ENCODE assay signal across 8 cellular contexts in the genomic region with DNA sequence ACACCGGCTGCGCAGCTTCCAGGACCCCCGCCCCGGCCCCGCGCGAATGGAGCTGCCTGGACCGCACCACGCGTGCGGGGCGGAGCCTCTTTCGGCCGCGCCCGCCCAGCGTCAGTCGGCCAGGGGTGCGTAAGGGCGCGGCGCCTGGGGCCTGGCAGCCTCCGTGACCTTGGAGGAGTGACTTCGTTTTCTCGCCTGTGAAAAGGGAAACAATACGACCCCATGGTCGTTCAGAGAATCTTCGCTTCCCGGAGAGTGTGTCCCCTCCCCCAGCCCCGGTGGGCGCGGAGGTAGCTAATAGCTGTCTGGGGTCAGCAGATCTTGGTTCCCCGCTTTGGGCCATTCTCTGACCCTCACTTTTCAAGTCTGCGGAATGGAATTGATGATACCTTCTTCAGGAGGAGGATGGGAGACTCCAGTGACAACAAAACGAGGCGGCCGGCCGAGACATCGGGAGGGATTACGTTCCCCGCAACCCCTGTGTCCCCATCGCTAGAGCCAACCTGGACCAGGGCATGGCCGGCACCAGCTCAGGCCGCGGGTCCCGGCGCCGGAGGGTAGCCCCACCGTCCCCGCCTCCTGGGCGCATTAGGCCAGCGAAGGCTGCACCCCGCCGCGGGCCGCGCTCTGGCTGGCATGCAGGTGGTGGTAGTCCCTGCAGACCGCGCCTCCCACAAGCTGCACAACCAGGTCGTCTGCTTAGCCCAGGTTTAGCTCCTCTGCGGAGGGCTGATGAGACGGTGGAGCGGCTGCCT. TPM values are rescaled to one million over a fixed set of nuclear protein-coding genes. Genes with fewer than 3 reads are reported as not detected.
DNase-seq lines count a peak whose midpoint lies in the region; ATAC-seq and TF ChIP-seq lines count a peak whose summit lies in the region.

No MANE protein-coding gene starts in this region.

- DNase-seq in NCI-H524 (lab: John Stamatoyannopoulos, UW) (peak; percentile 48 to 58), NCI-H524 treated with DMSO at 0.1 percent for 48 hours (lab: John Stamatoyannopoulos, UW) (no peak), NCI-H2171 treated with DMSO at 0.1 percent for 48 hours (lab: John Stamatoyannopoulos, UW) (peak; percentile 52), choroid plexus epithelial cell (ENCODE audit: low read depth) (no peak), left lobe of liver (ENCODE audit: low spot score) (peak; percentile 76)
- DNase-seq in activated CD4-positive, CD25-positive, alpha-beta regulatory T cell (lab: John Stamatoyannopoulos, UW) = peak; percentile 36 to 71 (median 56)
- peak; percentile 64 to 74 for DNase-seq in stimulated activated CD4-positive, alpha-beta T cell treated with anti-CD3 and anti-CD28 coated beads, Interleukin-4, amount 100 ng/mL, for 48 hours (ENCODE audit: low read depth in 2 of 2)

- TF ChIP-seq CTCF in choroid plexus epithelial cell (conservative IDR thresholded peaks at IDR 0.05; ENCODE audit: low read depth, low read length) = no peak

- H3K4me3 ChIP-seq in choroid plexus epithelial cell (ENCODE audit: low read depth, low read length) = peak overlapping the region; percentile 65

- ATAC-seq in HG02981 (IDR thresholded peaks at IDR 0.05; ENCODE audit: unreplicated experiment) (peak; percentile 61), left lobe of liver (peak; percentile 87)

RNA-seq across cellular contexts. Expression of gene CDHR2, which starts 5.5 kb away (rescaled TPM):
- total RNA-seq in left lobe of liver = 87.3 TPM

RNA-seq across cellular contexts. Expression of gene RNF44, which starts 6.4 kb away (rescaled TPM):
- 15.3 TPM for total RNA-seq in left lobe of liver

Comparison
In these comparisons a context has a peak if more than half of its experiments do, and no peak if none do; other contexts are left out.
1. DNase-seq: peak in NCI-H524 (2 of 2), NCI-H2171 treated with DMSO at 0.1 percent for 48 hours (single experiment), activated CD4-positive, CD25-positive, alpha-beta regulatory T cell (4 of 4), left lobe of liver (single experiment) and stimulated activated CD4-positive, alpha-beta T cell treated with anti-CD3 and anti-CD28 coated beads, Interleukin-4, amount 100 ng/mL, for 48 hours (2 of 2); none in NCI-H524 treated with DMSO at 0.1 percent for 48 hours (single experiment) and choroid plexus epithelial cell (single experiment).